8 cellular contexts compared by ENCODE assay signal in the genomic region with DNA sequence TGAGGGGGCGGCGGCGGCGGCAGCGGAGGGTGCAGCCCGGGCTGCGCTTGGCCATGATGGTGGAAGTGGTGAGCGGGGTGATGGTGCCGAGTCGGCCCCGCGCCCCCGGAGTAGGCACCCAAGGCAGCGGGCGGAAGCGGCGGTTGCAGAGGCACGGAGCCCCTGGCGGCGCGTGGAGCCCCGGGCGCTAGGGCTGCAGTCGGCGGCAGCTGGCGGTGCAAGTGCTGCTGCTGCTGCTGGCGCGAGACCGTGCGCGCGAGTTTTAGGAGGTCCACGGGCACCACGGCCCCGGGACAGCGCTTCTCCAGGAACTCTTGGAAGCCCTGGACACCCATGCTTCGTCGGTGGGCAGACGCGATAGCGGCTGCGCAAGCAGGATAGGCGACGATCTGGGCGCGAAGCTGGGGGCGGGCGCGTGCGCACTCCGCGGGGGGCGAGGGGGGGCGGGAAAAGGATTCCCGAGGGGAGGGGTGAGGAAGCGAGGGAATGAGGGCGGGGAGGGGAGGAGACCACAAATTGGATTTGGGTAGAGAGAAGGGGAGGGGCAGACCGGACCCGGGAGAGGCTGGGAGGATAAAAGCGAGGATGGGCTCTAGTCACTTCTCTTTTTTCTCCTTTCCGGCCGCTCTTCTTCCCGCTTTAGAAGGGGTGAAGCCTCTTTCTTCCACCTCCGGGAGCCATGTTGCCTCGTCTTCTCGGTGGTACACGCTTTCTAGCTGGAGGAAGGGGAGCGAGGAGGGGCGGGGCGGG. TPM values are rescaled to one million over a fixed set of nuclear protein-coding genes. Genes with fewer than 3 reads are reported as not detected.
DNase-seq lines count a peak whose midpoint lies in the region; ATAC-seq, FAIRE-seq and TF ChIP-seq lines count a peak whose summit lies in the region.

Gene FAM120C, minus strand, starts transcription at position 391 of the 750 bp plus-strand sequence. Its CDS starts 56 bp downstream, at position 335.

- H3K4me1 ChIP-seq in DND-41 (ENCODE audit: insufficient read depth, low read length) (peaks cover 42% of the 10 kb centered on the region), SJSA1 (replicated peaks) (peaks cover 32% of the 10 kb centered on the region), neutrophil (ENCODE audit: control insufficient read depth in 1 of 2, insufficient read depth in 1 of 2, low read depth in 1 of 2, low read length in 1 of 2) (peaks cover 0 to 2% of the 10 kb centered on the region in 2 experiments), subcutaneous abdominal adipose tissue (ENCODE audit: control insufficient read depth in 5 of 5, insufficient read depth in 5 of 5, low read length in 5 of 5) (peaks cover 0 to 31% (median 22%) of the 10 kb centered on the region in 5 donors)

- ATAC-seq in DND-41 (ENCODE audit: insufficient read depth, low read depth) = peak; percentile 64

- H3K79me2 ChIP-seq in DND-41 (ENCODE audit: insufficient read depth, low read length) = peaks cover 50% of the 10 kb centered on the region

- H3K27ac ChIP-seq in DND-41 (ENCODE audit: low read length) (peak within 1 kb of the TSS; percentile 90), SJSA1 (peak within 1 kb of the TSS; percentile 46), neutrophil (peak within 1 kb of the TSS; percentile 62), subcutaneous abdominal adipose tissue (ENCODE audit: low read depth, low read length) (peak within 1 kb of the TSS; percentile 82)

- TF ChIP-seq CTCF in DND-41 (IDR thresholded peaks at IDR 0.05; ENCODE audit: borderline replicate concordance, extremely low read depth, low read length, poor library complexity, severe bottlenecking) (no peak), neutrophil (IDR thresholded peaks at IDR 0.05) (no peak)

- H3K9ac ChIP-seq in DND-41 (ENCODE audit: low read depth, low read length) (peak within 1 kb of the TSS; percentile 93), subcutaneous abdominal adipose tissue (ENCODE audit: low read length in 5 of 5) (peak within 1 kb of the TSS in 4 of 5 donors; percentile 64 to 78 (median 68))

- H3K27me3 ChIP-seq in DND-41 (ENCODE audit: insufficient read depth, low read length, poor library complexity) (no peaks in the 10 kb centered on the region), MG63 (no peaks in the 10 kb centered on the region), SJSA1 (replicated peaks) (no peaks in the 10 kb centered on the region), neutrophil (no peaks in the 10 kb centered on the region), subcutaneous abdominal adipose tissue (ENCODE audit: control insufficient read depth in 5 of 5, insufficient read depth in 4 of 5, low read length in 5 of 5) (peaks cover 0 to 6% (median 4%) of the 10 kb centered on the region in 5 donors)

- H2AFZ ChIP-seq in DND-41 (ENCODE audit: low read depth, low read length) = peak within 1 kb of the TSS; percentile 82

- peak within 1 kb of the TSS; percentile 93 for H3K4me2 ChIP-seq in DND-41 (ENCODE audit: insufficient read depth, low read length)

- FAIRE-seq in frontal cortex (lab: Jason Lieb, UNC) = no peak

- H3K36me3 ChIP-seq in DND-41 (ENCODE audit: insufficient read depth, low read length) (peaks cover 31% of the 10 kb centered on the region), MG63 (no peaks in the 10 kb centered on the region; the same call in 1 of the 2 replicates), SJSA1 (peaks cover 5% of the 10 kb centered on the region; the same call in 1 of the 2 replicates), neutrophil (no peaks in the 10 kb centered on the region), subcutaneous abdominal adipose tissue (ENCODE audit: control insufficient read depth in 5 of 5, insufficient read depth in 5 of 5, low read length in 5 of 5) (no peaks in the 10 kb centered on the region)

- H3K9me3 ChIP-seq in DND-41 (ENCODE audit: insufficient read depth, low read length, severe bottlenecking) (no peaks in the 10 kb centered on the region), MG63 (no peaks in the 10 kb centered on the region), SJSA1 (replicated peaks) (no peaks in the 10 kb centered on the region), neutrophil (no peaks in the 10 kb centered on the region), subcutaneous abdominal adipose tissue (ENCODE audit: control insufficient read depth in 5 of 5, low read length in 5 of 5) (no peaks in the 10 kb centered on the region)

- DNase-seq in DND-41 = peak; percentile 81
- DNase-seq in GOT3 (lab: John Stamatoyannopoulos, UW) = peak; percentile 35
- peak; percentile 74 for DNase-seq in MG63
- peak; percentile 78 to 81 for DNase-seq in SJSA1 (ENCODE audit: low read depth in 1 of 2, low spot score in 2 of 2)
- peak; percentile 68 for DNase-seq in activated naive CD4-positive, alpha-beta T cell treated with Interleukin-2 at 50 U/mL for 16 hours
- peak; percentile 81 to 84 for DNase-seq in frontal cortex (ENCODE audit: low spot score in 2 of 2)

- peaks cover 39% of the 10 kb centered on the region for H4K20me1 ChIP-seq in DND-41 (ENCODE audit: insufficient read depth, low read length)

- H3K4me3 ChIP-seq in DND-41 (ENCODE audit: low read depth in 1 of 2, low read length in 2 of 2) (peak within 1 kb of the TSS; percentile 62 to 63), MG63 (peak within 1 kb of the TSS; percentile 66), SJSA1 (peak within 1 kb of the TSS; percentile 58), neutrophil (ENCODE audit: low read depth in 1 of 2, low read length in 1 of 2) (peak within 1 kb of the TSS; percentile 57 to 63), subcutaneous abdominal adipose tissue (ENCODE audit: low read depth in 1 of 5, low read length in 5 of 5) (peak within 1 kb of the TSS; percentile 68 to 79 (median 74))

RNA-seq across cellular contexts. Expression of gene FAM120C, which starts in this region (rescaled TPM):
- 6.0 and 10.7 TPM in 2 replicates for total RNA-seq in MG63 (2014; rRNA removed; shearing (Covaris generic); ENCODE audit: low replicate concordance)
- 2.1 and 4.4 TPM in 2 replicates for total RNA-seq in SJSA1 (2014; rRNA removed; shearing (Covaris generic))
- 5.7 TPM for total RNA-seq in frontal cortex

Comparison
In these comparisons a context has a peak if more than half of its experiments do, and no peak if none do; other contexts are left out.
1. Peak in every context shown above with its lines: DNase-seq, ATAC-seq, H3K4me3 ChIP-seq and H3K27ac ChIP-seq.